ENCODE assay signal across 8 cellular contexts in genomic region chr18:48007955-48008701, GRCh38.
A peak's percentile ranks its signal among the peaks of the same experiment; 100 is the strongest.
DNase-seq lines count a peak whose midpoint lies in the region; ATAC-seq, FAIRE-seq and TF ChIP-seq lines count a peak whose summit lies in the region.

No MANE protein-coding gene starts in this region.

- H3K9ac ChIP-seq in iPS-15b (ENCODE audit: low read depth, low read length) (peak overlapping the region; percentile 83), skeletal muscle tissue (ENCODE audit: low read depth in 1 of 3, low read length in 3 of 3) (peak overlapping the region; percentile 55 to 76 (median 65))

- H3K36me3 ChIP-seq in ascending aorta (no peaks in the 10 kb centered on the region), iPS-15b (ENCODE audit: control insufficient read depth, insufficient read depth, low read length) (no peaks in the 10 kb centered on the region), skeletal muscle tissue (ENCODE audit: control insufficient read depth in 3 of 3, insufficient read depth in 3 of 3, low read length in 3 of 3) (no peaks in the 10 kb centered on the region)

- no peaks in the 10 kb centered on the region for H3K9me3 ChIP-seq in ascending aorta
- no peaks in the 10 kb centered on the region for H3K9me3 ChIP-seq in iPS-15b (ENCODE audit: control insufficient read depth, insufficient read depth, low read length)
- no peaks in the 10 kb centered on the region for H3K9me3 ChIP-seq in skeletal muscle tissue (ENCODE audit: control insufficient read depth in 3 of 3, low read length in 3 of 3)

- TF ChIP-seq CTCF in 22Rv1 (IDR thresholded peaks at IDR 0.05) = peak; percentile 87
- peak; percentile 9 to 34 (median 23) for TF ChIP-seq CTCF in ascending aorta (IDR thresholded peaks at IDR 0.05)

- H3K27ac ChIP-seq in 22Rv1 (no peak overlapping the region), ascending aorta (peak overlapping the region; percentile 15 to 27), skeletal muscle tissue (ENCODE audit: low read depth, low read length) (no peak overlapping the region)

- H3K27me3 ChIP-seq in ascending aorta (no peaks in the 10 kb centered on the region), iPS-15b (ENCODE audit: control insufficient read depth, insufficient read depth, low read length) (peaks cover 21% of the 10 kb centered on the region), skeletal muscle tissue (ENCODE audit: control insufficient read depth in 3 of 3, insufficient read depth in 3 of 3, low read length in 3 of 3) (peaks cover 0 to 2% (median 0%) of the 10 kb centered on the region in 3 donors)

- H3K4me3 ChIP-seq in ascending aorta (peak overlapping the region; percentile 62 to 90), iPS-15b (ENCODE audit: low read depth, low read length) (peak overlapping the region; percentile 80), skeletal muscle tissue (ENCODE audit: low read length in 3 of 3) (peak overlapping the region; percentile 58 to 75 (median 75))

- peak; percentile 80 for ATAC-seq in SK-N-SH treated with all-trans-retinoic acid at 6 μM for 48 hours
- no peak for ATAC-seq in HG03196 (IDR thresholded peaks at IDR 0.05; ENCODE audit: unreplicated experiment)

- peak; percentile 81 for DNase-seq in GM12891 (ENCODE audit: insufficient read length, low spot score)
- DNase-seq in HT-29 (ENCODE audit: low spot score) = peak; percentile 64
- DNase-seq in ascending aorta (ENCODE audit: low spot score in 2 of 2) = peak in 1 of 2 donors; percentile 72

- FAIRE-seq in GM12891 (lab: Jason Lieb, UNC) = peak; percentile 59

- no peak for TF ChIP-seq POLR2A in GM12891 (IDR thresholded peaks at IDR 0.05; ENCODE audit: low read depth, low read length)

- intact Hi-C loops in ascending aorta (cut with DNase I) = loop anchor here (1.0 to 10.0 kb wide), 4 partner anchors 41 to 1807 kb away; partner anchors contain the start of genes ACAA2 and C18orf32

- peaks cover 4 to 5% of the 10 kb centered on the region in 2 donors for H3K4me1 ChIP-seq in ascending aorta
- H3K4me1 ChIP-seq in iPS-15b (ENCODE audit: control insufficient read depth, insufficient read depth, low read length) = peaks cover 4% of the 10 kb centered on the region
- H3K4me1 ChIP-seq in skeletal muscle tissue (ENCODE audit: control insufficient read depth in 3 of 3, insufficient read depth in 3 of 3, low read length in 3 of 3) = peaks cover 0 to 18% (median 12%) of the 10 kb centered on the region in 3 donors

TF ChIP-seq in GM12891, 5 proteins besides CTCF, POLR2A, EP300 and RAD21:
- no peak for TF ChIP-seq POU2F2 (IDR thresholded peaks at IDR 0.05; ENCODE audit: low read depth, low read length)
- TF ChIP-seq PAX5 (IDR thresholded peaks at IDR 0.05; ENCODE audit: insufficient read depth, low read length, severe bottlenecking) = no peak

TF ChIP-seq in SK-N-SH treated with all-trans-retinoic acid at 6 μM for 48 hours, 23 proteins besides CTCF, POLR2A, EP300 and RAD21 (continues in another document):
- TF ChIP-seq TCF4 (CRISPR knock-in tag; IDR thresholded peaks at IDR 0.05; ENCODE audit: borderline replicate concordance) (no peak), OSR1 (CRISPR knock-in tag; IDR thresholded peaks at IDR 0.05) (no peak), TOX (CRISPR knock-in tag; IDR thresholded peaks at IDR 0.05; ENCODE audit: borderline replicate concordance) (no peak), ZFP3 (CRISPR knock-in tag; IDR thresholded peaks at IDR 0.05) (no peak), CSRNP3 (CRISPR knock-in tag; IDR thresholded peaks at IDR 0.05) (no peak), GLIS3 (CRISPR knock-in tag; IDR thresholded peaks at IDR 0.05) (no peak), CSDC2 (CRISPR knock-in tag; IDR thresholded peaks at IDR 0.05) (no peak), ZNF565 (CRISPR knock-in tag; conservative IDR thresholded peaks at IDR 0.05; ENCODE audit: low read depth) (no peak), CREB5 (CRISPR knock-in tag; IDR thresholded peaks at IDR 0.05; ENCODE audit: low read depth) (no peak), ZFP30 (CRISPR knock-in tag; IDR thresholded peaks at IDR 0.05) (no peak), ISL1 (CRISPR knock-in tag; IDR thresholded peaks at IDR 0.05) (no peak), ESRRG (CRISPR knock-in tag; IDR thresholded peaks at IDR 0.05) (no peak), RARB (CRISPR knock-in tag; IDR thresholded peaks at IDR 0.05) (no peak), SNAI2 (CRISPR knock-in tag; IDR thresholded peaks at IDR 0.05) (no peak), PATZ1 (CRISPR knock-in tag; IDR thresholded peaks at IDR 0.05; ENCODE audit: borderline replicate concordance) (no peak), POU6F1 (CRISPR knock-in tag; IDR thresholded peaks at IDR 0.05; ENCODE audit: borderline replicate concordance, low read depth) (no peak), TSHZ2 (CRISPR knock-in tag; IDR thresholded peaks at IDR 0.05) (no peak), ZNF8 (CRISPR knock-in tag; IDR thresholded peaks at IDR 0.05) (no peak)

Comparison
In these comparisons a context has a peak if more than half of its experiments do, and no peak if none do; other contexts are left out.
1. H3K27ac ChIP-seq: peak in ascending aorta (2 of 2); none in 22Rv1 (single experiment) and skeletal muscle tissue (single experiment).
2. Peak in every context shown above with its lines, with median percentiles within 50 percentile points of each other: H3K4me3 ChIP-seq.